ENCODE assay signal across 8 cellular contexts in the genomic region with DNA sequence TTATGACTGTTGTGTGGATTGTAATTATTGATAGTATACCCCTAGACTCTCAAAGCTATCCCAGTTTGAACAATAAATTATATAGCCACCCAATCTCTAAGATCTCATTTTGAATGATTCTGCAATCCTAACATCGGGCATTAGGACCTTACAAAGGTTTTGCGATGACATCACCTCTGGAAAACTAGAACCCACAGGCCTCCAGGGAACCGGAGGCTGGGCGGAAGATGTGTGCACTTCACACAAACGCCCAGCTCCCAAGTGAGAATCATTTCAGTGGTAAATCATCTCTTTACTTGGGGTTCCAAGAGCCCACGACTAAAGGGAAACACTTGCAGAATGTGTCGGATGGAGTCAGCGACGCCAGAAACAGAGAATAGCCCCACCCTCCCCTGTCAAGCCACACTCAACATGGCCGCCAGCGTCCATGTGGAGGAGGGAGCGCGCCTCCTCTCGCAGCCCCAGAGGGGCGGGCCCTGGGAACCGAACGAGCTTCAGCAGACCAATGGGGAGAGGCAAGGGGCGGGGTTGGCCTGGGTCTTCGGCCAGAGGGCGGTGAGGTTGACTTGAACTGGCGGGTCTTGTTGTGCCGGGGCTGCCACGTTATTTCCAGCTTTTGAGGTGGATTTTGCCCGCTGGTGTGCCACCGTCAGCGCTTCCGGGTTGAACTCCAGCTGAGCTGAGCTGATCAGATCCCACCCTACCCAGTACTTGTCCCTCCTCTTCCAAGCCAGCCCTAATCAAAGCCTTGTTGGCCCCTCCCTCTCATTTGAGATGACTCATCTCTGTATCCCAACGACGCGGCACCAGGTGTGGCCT. TPM values are rescaled to one million over a fixed set of nuclear protein-coding genes. Genes with fewer than 3 reads are reported as not detected.
DNase-seq lines count a peak whose midpoint lies in the region; ATAC-seq, FAIRE-seq and TF ChIP-seq lines count a peak whose summit lies in the region.

No MANE protein-coding gene starts in this region.

- H4K20me1 ChIP-seq in SU-DHL-6 (ENCODE audit: low read depth, low read length), result no peaks in the 10 kb centered on the region

- H3K4me1 Mint-ChIP-seq in activated naive CD8-positive, alpha-beta T cell treated with anti-CD3 and anti-CD28 coated beads, Interleukin-2, amount 50 U/mL, for 24 hours, result peaks cover 12% of the 10 kb centered on the region

- peaks cover 23% of the 10 kb centered on the region for H3F3A ChIP-seq in SU-DHL-6 (ENCODE audit: insufficient read depth)

- peaks cover 0 to 3% (median 0%) of the 10 kb centered on the region in 3 donors for H3K4me1 ChIP-seq in pancreas
- peaks cover 0 to 3% (median 0%) of the 10 kb centered on the region in 4 donors for H3K4me1 ChIP-seq in tibial artery

- H3K9me3 Mint-ChIP-seq in activated naive CD8-positive, alpha-beta T cell treated with anti-CD3 and anti-CD28 coated beads, Interleukin-2, amount 50 U/mL, for 24 hours, result no peaks in the 10 kb centered on the region

- TF ChIP-seq CTCF in GM12875 (IDR thresholded peaks at IDR 0.05; ENCODE audit: borderline replicate concordance, insufficient read depth, low read depth, low read length), result no peak
- no peak for TF ChIP-seq CTCF in SU-DHL-6 (IDR thresholded peaks at IDR 0.05; ENCODE audit: insufficient read depth, low read length, poor library complexity, severe bottlenecking)
- TF ChIP-seq CTCF in pancreas (IDR thresholded peaks at IDR 0.05), result no peak
- peak in 1 of 2 experiments; percentile 10 for TF ChIP-seq CTCF in tibial artery (IDR thresholded peaks at IDR 0.05)

- peak overlapping the region; percentile 79 for H3K27ac ChIP-seq in SU-DHL-6 (ENCODE audit: low read depth, low read length)
- H3K27ac ChIP-seq in pancreas, result peak overlapping the region; percentile 90 to 98 (median 96)
- peak overlapping the region; percentile 86 for H3K27ac ChIP-seq in tibial artery

- H3K4me3 ChIP-seq in GM12875 (ENCODE audit: low read depth, low read length) (peak overlapping the region; percentile 66), SU-DHL-6 (ENCODE audit: insufficient read depth, low read length, poor library complexity, severe bottlenecking) (peak overlapping the region; percentile 59), pancreas (peak overlapping the region in 3 of 4 donors; percentile 33 to 45 (median 42)), tibial artery (peak overlapping the region; percentile 55 to 59)

- H3K36me3 ChIP-seq in SU-DHL-6 (ENCODE audit: low read length) (no peaks in the 10 kb centered on the region), pancreas (no peaks in the 10 kb centered on the region), tibial artery (no peaks in the 10 kb centered on the region)

- DNase-seq in NCI-H1417 (lab: John Stamatoyannopoulos, UW) (peak; percentile 98 to 100 (median 100)), Right ventricle myocardium superior (peak; percentile 99), pancreas (peak; percentile 95 to 99 (median 99)), tibial artery (peak; percentile 99)
- peak; percentile 98 for DNase-seq in activated naive CD8-positive, alpha-beta T cell treated with anti-CD3 and anti-CD28 coated beads, Interleukin-2, amount 50 U/mL, for 24 hours

- H3K9me3 ChIP-seq in SU-DHL-6 (ENCODE audit: insufficient read depth, low read length), result no peaks in the 10 kb centered on the region
- H3K9me3 ChIP-seq in pancreas, result no peaks in the 10 kb centered on the region
- no peaks in the 10 kb centered on the region for H3K9me3 ChIP-seq in tibial artery

- ATAC-seq in HG02763 (IDR thresholded peaks at IDR 0.05; ENCODE audit: unreplicated experiment) (peak; percentile 96), Right ventricle myocardium superior (ENCODE audit: poor library complexity) (peak; percentile 100), pancreas (peak; percentile 98 to 100 (median 98))
- peak; percentile 99 for ATAC-seq in activated naive CD8-positive, alpha-beta T cell treated with anti-CD3 and anti-CD28 coated beads, Interleukin-2, amount 50 U/mL, for 24 hours

- peak overlapping the region; percentile 90 for H3K27ac Mint-ChIP-seq in activated naive CD8-positive, alpha-beta T cell treated with anti-CD3 and anti-CD28 coated beads, Interleukin-2, amount 50 U/mL, for 24 hours

- H3K79me2 ChIP-seq in SU-DHL-6 (ENCODE audit: insufficient read depth, low read length), result no peaks in the 10 kb centered on the region

- peak overlapping the region; percentile 65 for H3K9ac ChIP-seq in SU-DHL-6 (ENCODE audit: low read length)

- no peaks in the 10 kb centered on the region for H3K36me3 Mint-ChIP-seq in activated naive CD8-positive, alpha-beta T cell treated with anti-CD3 and anti-CD28 coated beads, Interleukin-2, amount 50 U/mL, for 24 hours (ENCODE audit: low read depth)

- H3K4me3 Mint-ChIP-seq in activated naive CD8-positive, alpha-beta T cell treated with anti-CD3 and anti-CD28 coated beads, Interleukin-2, amount 50 U/mL, for 24 hours, result peak overlapping the region; percentile 83

- peak overlapping the region; percentile 96 for H3K4me2 ChIP-seq in SU-DHL-6 (ENCODE audit: low read depth, low read length, poor library complexity, severe bottlenecking)

- H3K27me3 ChIP-seq in SU-DHL-6 (ENCODE audit: low read length) (no peaks in the 10 kb centered on the region), pancreas (no peaks in the 10 kb centered on the region), tibial artery (no peaks in the 10 kb centered on the region)

- 0 to 1% methylated on average over 30 of the region's 30 CpGs for WGBS in pancreas, 2 donors

- no peaks in the 10 kb centered on the region for H3K9me2 ChIP-seq in SU-DHL-6 (replicated peaks; ENCODE audit: insufficient read depth, low read length)

- peak overlapping the region; percentile 95 for H2AFZ ChIP-seq in SU-DHL-6 (ENCODE audit: low read depth, low read length, severe bottlenecking)

- H3K27me3 Mint-ChIP-seq in activated naive CD8-positive, alpha-beta T cell treated with anti-CD3 and anti-CD28 coated beads, Interleukin-2, amount 50 U/mL, for 24 hours, result no peaks in the 10 kb centered on the region

- intact Hi-C loops in Right ventricle myocardium superior (cut with DNase I) (loop anchor here (2.0 kb wide), 1 partner anchor 18 kb away; the partner anchor contains the start of gene RAB6A), pancreas (cut with DNase I) (no loop called here), tibial artery (cut with DNase I; ENCODE audit: low total_unique reads) (no loop called here)

- FAIRE-seq in pancreas (lab: Jason Lieb, UNC), result peak; percentile 51

RNA-seq across cellular contexts. Expression of gene MRPL48, which starts 8.4 kb away (rescaled TPM):
- 45.4 TPM for total RNA-seq in Right ventricle myocardium superior
- 10 to 100 TPM; 11.8 to 19.4 (median 17.1) TPM for total RNA-seq in pancreas
- 10 to 100 TPM; 19.4 to 22.5 TPM for polyA plus RNA-seq in pancreas

RNA-seq across cellular contexts. Expression of gene RAB6A, which starts 18.4 kb away (rescaled TPM):
- total RNA-seq in Right ventricle myocardium superior (97.8 TPM), pancreas (10 to 100 TPM; 44.4 to 80.5 (median 57.9) TPM)
- polyA plus RNA-seq in pancreas, result 10 to 100 TPM; 19.2 to 29.7 TPM

Comparison
In these comparisons a context has a peak if more than half of its experiments do, and no peak if none do; other contexts are left out.
1. Peak in every context shown above with its lines: DNase-seq, ATAC-seq, H3K4me3 ChIP-seq and H3K27ac ChIP-seq.